In genomic region chr3:178732824-178733223, GRCh38 we compare ENCODE assay signal across 3 cellular contexts.
TF ChIP-seq lines count a peak whose summit lies in the region.

No MANE protein-coding gene starts in this region.

TF ChIP-seq in A549, 52 proteins besides CTCF, POLR2A, EP300 and RAD21 (continued from another document):
- no peak for TF ChIP-seq KDM1A (IDR thresholded peaks at IDR 0.05; ENCODE audit: low read depth)

TF ChIP-seq in IMR-90, 13 proteins besides CTCF, POLR2A, EP300 and RAD21:
- TF ChIP-seq CEBPB (IDR thresholded peaks at IDR 0.05; ENCODE audit: low read depth, low read length), result peak; percentile 89
- no peak for TF ChIP-seq USF2 (IDR thresholded peaks at IDR 0.05; ENCODE audit: low read depth, low read length)
TF ChIP-seq in IMR-90: peak in this region for 1.

TF ChIP-seq in K562, 482 proteins besides CTCF, POLR2A, EP300 and RAD21 (continued from another document):
- TF ChIP-seq U2AF2 (optimal IDR thresholded peaks at IDR 0.05; ENCODE audit: low read depth, low read length) (no peak), CBFA2T3 (IDR thresholded peaks at IDR 0.05) (no peak), SMARCE1 (IDR thresholded peaks at IDR 0.05) (no peak), IRF9 (tag; IDR thresholded peaks at IDR 0.05) (peak; percentile 73; the same call in 1 of the 2 replicates), CEBPG (CRISPR knock-in tag; IDR thresholded peaks at IDR 0.05) (no peak), CEBPG (tag; conservative IDR thresholded peaks at IDR 0.05 in 1 of 2, IDR thresholded peaks at IDR 0.05 in 1 of 2) (peak; percentile 56 to 98), SIRT6 (IDR thresholded peaks at IDR 0.05; ENCODE audit: low read depth, low read length) (no peak)
